In genomic region chr14:100403802-100404201, GRCh38 we compare ENCODE assay signal across 1 cellular context.
TF ChIP-seq lines count a peak whose summit lies in the region.

No MANE protein-coding gene starts in this region.

TF ChIP-seq in GM23338, 12 proteins besides CTCF, POLR2A, EP300 and RAD21 (continued from another document):
- TF ChIP-seq REST (IDR thresholded peaks at IDR 0.05; ENCODE audit: unreplicated experiment): no peak
- no peak for TF ChIP-seq ZNF331 (CRISPR knock-in tag; IDR thresholded peaks at IDR 0.05; ENCODE audit: low read depth)
- TF ChIP-seq STAT1 (IDR thresholded peaks at IDR 0.05; ENCODE audit: unreplicated experiment): no peak
- TF ChIP-seq ETS1 (IDR thresholded peaks at IDR 0.05): no peak
- TF ChIP-seq NANOG (IDR thresholded peaks at IDR 0.05; ENCODE audit: borderline replicate concordance): no peak
- TF ChIP-seq CREB1 (CRISPR knock-in tag; IDR thresholded peaks at IDR 0.05; ENCODE audit: low read depth): no peak
